In the genomic region with DNA sequence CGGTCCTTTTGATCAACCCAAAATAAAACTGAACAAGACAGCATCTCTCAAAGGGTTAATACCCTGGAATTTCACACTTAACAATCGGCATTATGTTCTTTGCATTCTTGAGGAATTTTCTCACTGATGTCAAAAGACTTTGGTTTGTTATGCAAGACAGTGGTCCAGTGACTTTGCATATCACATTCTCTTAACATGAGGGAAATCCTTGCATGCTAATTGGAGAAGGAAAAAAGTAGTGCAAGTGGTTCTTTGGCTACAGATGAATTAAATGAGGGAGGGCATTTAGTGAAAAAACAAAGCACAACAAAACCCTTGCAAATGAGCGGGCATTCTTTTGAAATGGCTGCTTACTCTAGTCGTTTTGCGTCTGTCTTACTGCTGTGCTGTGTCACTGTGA, we compare ENCODE assay signal across 9 cellular contexts.
A peak's percentile ranks its signal among the peaks of the same experiment; 100 is the strongest.
DNase-seq lines count a peak whose midpoint lies in the region; ATAC-seq and TF ChIP-seq lines count a peak whose summit lies in the region.
"Had no signal": no experiment of that assay in that cellular context is flagged by ENCODE, and none has a peak within 500 bp of the region (broad histone marks: within the 10 kb centered on the region; RNA-seq: fewer than 3 reads in every experiment).

No MANE protein-coding gene starts in this region.

- H3K27me3 ChIP-seq in thyroid gland = no peaks in the 10 kb centered on the region

- no peaks in the 10 kb centered on the region for H3K9me3 ChIP-seq in thyroid gland

- peaks cover 63 to 75% of the 10 kb centered on the region in 2 donors for H3K4me1 ChIP-seq in thyroid gland

- no peak for TF ChIP-seq CTCF in astrocyte of the spinal cord (IDR thresholded peaks at IDR 0.05; ENCODE audit: low read depth, low read length)
- no peak for TF ChIP-seq CTCF in thyroid gland (IDR thresholded peaks at IDR 0.05)

- 61 to 69% methylated on average over 5 of the region's 5 CpGs for WGBS in thyroid gland, 2 donors

- no peaks in the 10 kb centered on the region for H3K36me3 ChIP-seq in thyroid gland

- in situ Hi-C loops in astrocyte of the spinal cord (cut with HindIII; ENCODE audit: low sequenced_read_pairs) = no loop called here

- no peak for TF ChIP-seq POLR2A in thyroid gland (IDR thresholded peaks at IDR 0.05)

- peak overlapping the region; percentile 34 to 96 (median 65) for H3K27ac ChIP-seq in thyroid gland

- DNase-seq in HCEC 1CT (peak; percentile 48), astrocyte of the spinal cord (ENCODE audit: low read depth, low spot score) (peak; percentile 63), iris pigment epithelial cell (ENCODE audit: low read depth) (peak; percentile 94), thyroid gland (no peak), CD1c-positive myeloid dendritic cell (ENCODE audit: extremely low spot score) (no peak), NCI-H2196 (lab: John Stamatoyannopoulos, UW; ENCODE audit: unreplicated experiment) (no peak)
- DNase-seq: activated CD8-positive, alpha-beta memory T cell treated with anti-CD3 and anti-CD28 coated beads, Interleukin-2, amount 50 U/mL, for 4 hours; NCI-H2081 treated with DMSO at 0.1 percent for 48 hours had no signal

- H3K4me3 ChIP-seq in astrocyte of the spinal cord (ENCODE audit: low read depth, low read length) (no peak overlapping the region), thyroid gland (replicated peaks in 1 of 3) (no peak overlapping the region)

- intact Hi-C loops in thyroid gland (cut with DNase I) = loop anchor here (10.0 kb wide), 1 partner anchor 68 kb away; no protein-coding TSS in a partner anchor

- no peak for ATAC-seq in HG03521 (IDR thresholded peaks at IDR 0.05; ENCODE audit: unreplicated experiment)

Comparison
In these comparisons a context has a peak if more than half of its experiments do, and no peak if none do; other contexts are left out.
1. DNase-seq: peak in HCEC 1CT (single experiment), astrocyte of the spinal cord (single experiment) and iris pigment epithelial cell (single experiment); none in thyroid gland (0 of 2), CD1c-positive myeloid dendritic cell (single experiment) and NCI-H2196 (single experiment).